1 cellular context compared by ENCODE assay signal in genomic region chr1:248905949-248906740, GRCh38.
TF ChIP-seq lines count a peak whose summit lies in the region.

Gene PGBD2, plus strand, starts transcription at chr1:248906235. Its CDS starts 7,628 bp downstream, at chr1:248913863.

TF ChIP-seq in HepG2, 621 proteins besides CTCF, POLR2A, EP300 and RAD21 (continued from another document and continues in another):
- TF ChIP-seq PATZ1 (CRISPR knock-in tag; IDR thresholded peaks at IDR 0.05) (0 out of 2 replicates have a peak, but pooled peaks have one; percentile 13), ZNF891 (CRISPR knock-in tag; IDR thresholded peaks at IDR 0.05) (peak; percentile 98), ELK4 (CRISPR knock-in tag; IDR thresholded peaks at IDR 0.05; ENCODE audit: borderline replicate concordance) (no peak), ZNF326 (CRISPR knock-in tag; IDR thresholded peaks at IDR 0.05; ENCODE audit: borderline replicate concordance) (no peak), KIAA2018 (CRISPR knock-in tag; IDR thresholded peaks at IDR 0.05; ENCODE audit: borderline replicate concordance) (no peak), ZNF275 (CRISPR knock-in tag; IDR thresholded peaks at IDR 0.05; ENCODE audit: borderline replicate concordance) (peak; percentile 98), RERE (CRISPR knock-in tag; IDR thresholded peaks at IDR 0.05; ENCODE audit: low read depth) (0 out of 2 replicates have a peak, but pooled peaks have one; percentile 22), ZBTB40 (IDR thresholded peaks at IDR 0.05) (no peak), ZBTB40 (CRISPR knock-in tag; IDR thresholded peaks at IDR 0.05) (peak; percentile 89), NR2C2 (CRISPR knock-in tag; IDR thresholded peaks at IDR 0.05; ENCODE audit: borderline replicate concordance) (peak; percentile 47; the same call in 1 of the 2 replicates), MAX (IDR thresholded peaks at IDR 0.05) (peak; percentile 80), JUND (CRISPR knock-in tag; IDR thresholded peaks at IDR 0.05) (peak; percentile 83), RELA (CRISPR knock-in tag; IDR thresholded peaks at IDR 0.05) (no peak; the same call in 1 of the 2 replicates), ZNF713 (CRISPR knock-in tag; IDR thresholded peaks at IDR 0.05) (peak; percentile 82; the same call in 1 of the 2 replicates), XBP1 (CRISPR knock-in tag; IDR thresholded peaks at IDR 0.05) (no peak), PRPF4 (IDR thresholded peaks at IDR 0.05; ENCODE audit: low read depth, low read length, poor library complexity, severe bottlenecking) (no peak), ZNF678 (CRISPR knock-in tag; IDR thresholded peaks at IDR 0.05) (no peak), IKZF5 (CRISPR knock-in tag; IDR thresholded peaks at IDR 0.05) (peak; percentile 77; the same call in 1 of the 2 replicates)
